In the genomic region with DNA sequence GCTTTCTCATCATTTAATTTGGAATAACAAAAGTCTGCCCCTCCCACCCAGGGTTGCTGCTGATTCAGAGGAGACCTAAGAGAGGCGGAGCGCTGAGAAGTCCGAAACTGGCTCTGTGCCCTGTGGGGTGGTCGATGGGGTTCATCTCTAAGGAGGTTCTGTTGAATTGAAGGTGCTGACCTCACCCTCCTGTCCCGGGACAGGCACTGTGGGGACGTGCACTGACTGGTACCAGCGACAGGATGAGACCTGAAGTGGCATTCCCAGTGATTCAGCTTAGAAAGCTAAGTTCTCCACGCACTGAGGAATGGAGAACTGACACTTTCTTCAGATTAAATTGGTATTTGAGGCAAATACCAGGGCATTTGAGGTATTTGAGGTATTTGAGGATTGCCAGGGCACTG, we compare ENCODE assay signal across 17 cellular contexts. TPM values are rescaled to one million over a fixed set of nuclear protein-coding genes. Genes with fewer than 3 reads are reported as not detected.
DNase-seq lines count a peak whose midpoint lies in the region; ATAC-seq, FAIRE-seq and TF ChIP-seq lines count a peak whose summit lies in the region.
"Had no signal": no experiment of that assay in that cellular context is flagged by ENCODE, and none has a peak within 500 bp of the region (broad histone marks: within the 10 kb centered on the region; RNA-seq: fewer than 3 reads in every experiment).

No MANE protein-coding gene starts in this region.

- intact Hi-C loops in aorta (cut with DNase I) (no loop called here), transverse colon (cut with DNase I; ENCODE audit: low total_unique reads) (no loop called here)

- FAIRE-seq in A549 (lab: Jason Lieb, UNC): no peak
- FAIRE-seq: A204.1 had no signal

- H3K9ac ChIP-seq in HUES64 (ENCODE audit: low read depth, low read length): no peak overlapping the region

- CTCF ChIA-PET in A549 (lab: Yijun Ruan, JAX): interaction anchor here (4.7 kb wide), 1 partner anchor 21 kb away, joined by 21 read pairs; no protein-coding TSS in a partner anchor

- H3K27ac ChIP-seq in A549 (peak overlapping the region; percentile 11 to 68; a peak in 3 of 6 replicates), HUES64 (ENCODE audit: low read depth, low read length) (peak overlapping the region; percentile 2; the same call in 1 of the 2 replicates), brain microvascular endothelial cell (peak overlapping the region; percentile 26), aorta (ENCODE audit: low read depth in 1 of 2, low read length in 2 of 2) (no peak overlapping the region), transverse colon (no peak overlapping the region)
- H3K27ac ChIP-seq: lower lobe of right lung, neutrophil, Peyer's patch had no signal

- no peak for TF ChIP-seq CTCF in A549 (IDR thresholded peaks at IDR 0.05)
- no peak for TF ChIP-seq CTCF in brain microvascular endothelial cell (IDR thresholded peaks at IDR 0.05; ENCODE audit: low read depth, low read length, missing control alignments)
- no peak for TF ChIP-seq CTCF in transverse colon (IDR thresholded peaks at IDR 0.05)

- 17% methylated on average over 5 of the region's 8 CpGs for WGBS in A549 (ENCODE audit: missing lambda C conversion rate)
- WGBS in HUES64: 29% methylated on average over 8 of the region's 8 CpGs
- 19 to 25% methylated on average over 8 of the region's 8 CpGs for WGBS in aorta, 2 donors
- 76 to 80% methylated on average over 1 to 8 of the region's 8 CpGs for WGBS in transverse colon (ENCODE audit: low coverage in 1 of 2), 2 donors

- H3K4me1 ChIP-seq in A549: peaks cover 40% of the 10 kb centered on the region
- peaks cover 14% of the 10 kb centered on the region for H3K4me1 ChIP-seq in HUES64 (ENCODE audit: insufficient read depth, low read length)
- no peaks in the 10 kb centered on the region for H3K4me1 ChIP-seq in aorta (ENCODE audit: control insufficient read depth in 1 of 2, insufficient read depth in 2 of 2, low read length in 2 of 2)
- no peaks in the 10 kb centered on the region for H3K4me1 ChIP-seq in transverse colon
- H3K4me1 ChIP-seq: lower lobe of right lung had no signal

- peak overlapping the region; percentile 76 for H3K4me2 ChIP-seq in A549

- TF ChIP-seq EP300 in A549 (IDR thresholded peaks at IDR 0.05): no peak
- no peak for TF ChIP-seq EP300 in transverse colon (IDR thresholded peaks at IDR 0.05; ENCODE audit: low read depth)

- H3K9me3 ChIP-seq in A549 (no peaks in the 10 kb centered on the region), HUES64 (ENCODE audit: insufficient read depth, low read depth, low read length) (no peaks in the 10 kb centered on the region), aorta (ENCODE audit: control insufficient read depth, low read length) (no peaks in the 10 kb centered on the region), transverse colon (no peaks in the 10 kb centered on the region)
- H3K9me3 ChIP-seq: lower lobe of right lung, neutrophil, Peyer's patch had no signal

- no peaks in the 10 kb centered on the region for H3K36me3 ChIP-seq in HUES64 (ENCODE audit: insufficient read depth, low read length)
- no peaks in the 10 kb centered on the region for H3K36me3 ChIP-seq in brain microvascular endothelial cell (replicated peaks)
- no peaks in the 10 kb centered on the region for H3K36me3 ChIP-seq in aorta (ENCODE audit: control insufficient read depth in 1 of 2, insufficient read depth in 2 of 2, low read length in 1 of 2)
- H3K36me3 ChIP-seq in transverse colon: no peaks in the 10 kb centered on the region
- H3K36me3 ChIP-seq: lower lobe of right lung, neutrophil, Peyer's patch had no signal

- POLR2A ChIA-PET in A549 (lab: Yijun Ruan, JAX): interaction anchor here (1.0 kb wide), 1 partner anchor 9 kb away, joined by 3 read pairs; no protein-coding TSS in a partner anchor

- ATAC-seq in A549: peak; percentile 32 to 54; a peak in 3 of 6 replicates
- ATAC-seq in aorta (ENCODE audit: low FRiP score): no peak
- ATAC-seq: effector memory CD8-positive, alpha-beta T cell; lower lobe of right lung had no signal

- TF ChIP-seq POLR2A in A549 (IDR thresholded peaks at IDR 0.05; ENCODE audit: low read length) (no peak), transverse colon (IDR thresholded peaks at IDR 0.05) (no peak)

- H3K27me3 ChIP-seq in HUES64 (ENCODE audit: insufficient read depth, low read length): no peaks in the 10 kb centered on the region
- no peaks in the 10 kb centered on the region for H3K27me3 ChIP-seq in brain microvascular endothelial cell (replicated peaks)
- no peaks in the 10 kb centered on the region for H3K27me3 ChIP-seq in aorta (ENCODE audit: control insufficient read depth in 1 of 2, insufficient read depth in 2 of 2, low read length in 1 of 2)
- H3K27me3 ChIP-seq in transverse colon: no peaks in the 10 kb centered on the region
- H3K27me3 ChIP-seq: neutrophil, Peyer's patch had no signal

- in situ Hi-C loops in brain microvascular endothelial cell (cut with HindIII; ENCODE audit: low pct_ligation_motif_present, low sequenced_read_pairs): no loop called here
- in situ Hi-C loops in transverse colon (cut with MboI; ENCODE audit: low pct_ligation_motif_present in 1 of 4, low pct_unique_long_range_greater_than_20kb in 1 of 4, low sequenced_read_pairs in 3 of 4): no loop called here

- H3K4me3 ChIP-seq in A549: no peak overlapping the region
- H3K4me3 ChIP-seq in HUES64 (ENCODE audit: low read length): no peak overlapping the region
- no peak overlapping the region for H3K4me3 ChIP-seq in brain microvascular endothelial cell (ENCODE audit: low read depth, low read length)
- no peak overlapping the region for H3K4me3 ChIP-seq in aorta (ENCODE audit: low read length in 2 of 2)
- H3K4me3 ChIP-seq in transverse colon: no peak overlapping the region
- H3K4me3 ChIP-seq: lower lobe of right lung, Peyer's patch had no signal

- DNase-seq in A549 (ENCODE audit: low read depth in 1 of 2, low spot score in 1 of 2): no peak
- peak; percentile 27 for DNase-seq in brain microvascular endothelial cell
- peak; percentile 64 for DNase-seq in islet precursor cell
- no peak for DNase-seq in aorta
- no peak for DNase-seq in transverse colon
- no peak for DNase-seq in DMS53 treated with DMSO at 0.1 percent for 48 hours (lab: John Stamatoyannopoulos, UW; ENCODE audit: unreplicated experiment)
- no peak for DNase-seq in NCI-H2107 (lab: John Stamatoyannopoulos, UW)
- DNase-seq: activated CD4-positive, alpha-beta T cell treated with anti-CD3 and anti-CD28 coated beads, Interleukin-2, amount 10 ng/mL, durations not matched to agents 7 days and 5 days; effector memory CD8-positive, alpha-beta T cell; head of caudate nucleus; lower lobe of right lung; Peyer's patch; stimulated activated CD4-positive, alpha-beta T cell treated with anti-CD3 and anti-CD28 coated beads, Interleukin-12 subunit alpha, Interleukin-12 subunit beta, amount 100 ng/mL, for 4 hours had no signal

- no peak for TF ChIP-seq RAD21 in A549 (conservative IDR thresholded peaks at IDR 0.05 in 1 of 2, IDR thresholded peaks at IDR 0.05 in 1 of 2)

TF ChIP-seq in A549, 52 proteins besides CTCF, POLR2A, EP300 and RAD21:
- TF ChIP-seq SREBF2 (IDR thresholded peaks at IDR 0.05) (no peak), GATA3 (IDR thresholded peaks at IDR 0.05; ENCODE audit: borderline replicate concordance) (no peak), POLR2AphosphoS2 (conservative IDR thresholded peaks at IDR 0.05; ENCODE audit: low read length) (no peak), PHF8 (IDR thresholded peaks at IDR 0.05; ENCODE audit: borderline replicate concordance, low read depth) (no peak), ZFP36 (IDR thresholded peaks at IDR 0.05; ENCODE audit: borderline replicate concordance, partially characterized antibody) (no peak)

RNA-seq across cellular contexts. Expression of gene GUCA1B, which starts 1.3 kb away (rescaled TPM):
- polyA plus RNA-seq in A549 (2011; rRNA removed): 0.62 and 0.82 TPM in 2 replicates
- 0.41 and 0.45 TPM in 2 replicates for polyA plus RNA-seq in A549 (2012; cell fraction: cytosol; rRNA removed)
- polyA plus RNA-seq in A549 (2012; cell fraction: nucleus; rRNA removed): 1.1 and 2.3 TPM in 2 replicates
- 0.90 to 1.0 TPM (median 0.98 TPM) in 3 replicates for polyA plus RNA-seq in A549 (2017; fragmentation: RNase III; extraction: RNeasy Plus Mini Kit Qiagen cat#74134 plus additional on column Dnase treatment)
- 0.54 and 0.74 TPM in 2 replicates for polyA minus RNA-seq in A549 (2011; rRNA and poly(A)+ RNA removed)
- polyA plus RNA-seq in HUES64 (2013, experiment 1 of 2): 0.20 TPM
- not detected for polyA plus RNA-seq in HUES64 (2013, experiment 2 of 2)
- 1 to 10 TPM; 2.0 to 4.1 TPM for total RNA-seq in aorta
- 1 to 10 TPM in 1 of 2 donors, under 1 TPM in 1; 0.88 to 2.4 TPM for polyA plus RNA-seq in aorta
- total RNA-seq in transverse colon: 1 to 10 TPM in 2 of 4 donors, under 1 TPM in 1, not detected in 1; 0.55 to 9.7 (median 1.1) TPM

RNA-seq across cellular contexts. Expression of gene GUCA1A, which starts 20.3 kb away (rescaled TPM):
- polyA plus RNA-seq in A549 (2011; rRNA removed) (not detected in 2 replicates), A549 (2017; fragmentation: RNase III; extraction: RNeasy Plus Mini Kit Qiagen cat#74134 plus additional on column Dnase treatment) (not detected in 3 replicates), aorta (not detected)
- polyA plus RNA-seq in A549 (2012; cell fraction: cytosol; rRNA removed): not detected in 2 replicates
- polyA plus RNA-seq in A549 (2012; cell fraction: nucleus; rRNA removed): not detected in 2 replicates
- not detected in 2 replicates for polyA minus RNA-seq in A549 (2011; rRNA and poly(A)+ RNA removed)
- polyA plus RNA-seq in HUES64 (2013, experiment 1 of 2): 7.3 TPM
- polyA plus RNA-seq in HUES64 (2013, experiment 2 of 2): 6.1 TPM
- total RNA-seq in aorta (not detected), transverse colon (not detected)
- total RNA-seq: activated CD4-positive, alpha-beta T cell treated with anti-CD3 and anti-CD28 coated beads, Interleukin-2, amount 10 ng/mL, durations not matched to agents 7 days and 5 days; lower lobe of right lung; Peyer's patch; T-helper 2 cell treated with Interferon-gamma antibody and Interleukin-4, amounts not matched to agents 100 ng/mL and 5 ng/mL, for 36 hours had no signal

RNA-seq across cellular contexts. Expression of gene MRPS10, which starts 24.2 kb away (rescaled TPM):
- polyA plus RNA-seq in A549 (2011; rRNA removed) (41.7 and 60.7 TPM in 2 replicates), A549 (2017; fragmentation: RNase III; extraction: RNeasy Plus Mini Kit Qiagen cat#74134 plus additional on column Dnase treatment) (31.4 to 33.9 TPM (median 31.5 TPM) in 3 replicates), aorta (10 to 100 TPM; 17.7 to 28.4 TPM)
- 17.3 and 18.9 TPM in 2 replicates for polyA plus RNA-seq in A549 (2012; cell fraction: cytosol; rRNA removed)
- 3.7 and 5.0 TPM in 2 replicates for polyA plus RNA-seq in A549 (2012; cell fraction: nucleus; rRNA removed)
- polyA minus RNA-seq in A549 (2011; rRNA and poly(A)+ RNA removed): 8.0 and 8.4 TPM in 2 replicates
- 27.9 TPM for polyA plus RNA-seq in HUES64 (2013, experiment 1 of 2)
- 26.1 TPM for polyA plus RNA-seq in HUES64 (2013, experiment 2 of 2)
- total RNA-seq in aorta (10 to 100 TPM; 20.2 to 24.3 TPM), transverse colon (10 to 100 TPM; 23.6 to 75.4 (median 24.6) TPM)

RNA-seq across cellular contexts. Expression of gene C6orf132, which starts 51.1 kb away (rescaled TPM):
- polyA plus RNA-seq in A549 (2011; rRNA removed): 0.44 and 0.66 TPM in 2 replicates
- 0.71 and 1.1 TPM in 2 replicates for polyA plus RNA-seq in A549 (2012; cell fraction: cytosol; rRNA removed)
- polyA plus RNA-seq in A549 (2012; cell fraction: nucleus; rRNA removed): 0.40 and 0.69 TPM in 2 replicates
- polyA plus RNA-seq in A549 (2017; fragmentation: RNase III; extraction: RNeasy Plus Mini Kit Qiagen cat#74134 plus additional on column Dnase treatment): 0.58 to 1.1 TPM (median 0.96 TPM) in 3 replicates
- 1.1 and 1.3 TPM in 2 replicates for polyA minus RNA-seq in A549 (2011; rRNA and poly(A)+ RNA removed)
- polyA plus RNA-seq in HUES64 (2013, experiment 1 of 2): 24.7 TPM
- 18.1 TPM for polyA plus RNA-seq in HUES64 (2013, experiment 2 of 2)
- 1 to 10 TPM; 1.7 to 3.1 TPM for total RNA-seq in aorta
- polyA plus RNA-seq in aorta: 10 to 100 TPM in 1 of 2 donors, under 1 TPM in 1; 0.51 to 30.7 TPM
- 10 to 100 TPM; 26.1 to 96.9 (median 43.2) TPM for total RNA-seq in transverse colon

Comparison
In these comparisons a context has a peak if more than half of its experiments do, and no peak if none do; other contexts are left out.
1. DNase-seq: peak in brain microvascular endothelial cell (single experiment) and islet precursor cell (single experiment); none in A549 (0 of 2), aorta (0 of 2), transverse colon (single experiment), DMS53 treated with DMSO at 0.1 percent for 48 hours (single experiment) and NCI-H2107 (single experiment).
2. H3K27ac ChIP-seq: peak in A549 (2 of 2), HUES64 (single experiment) and brain microvascular endothelial cell (single experiment); none in aorta (0 of 2) and transverse colon (0 of 4).